ENCODE assay signal across 8 cellular contexts in genomic region chr20:17995967-17996819, GRCh38. TPM values are rescaled to one million over a fixed set of nuclear protein-coding genes. Genes with fewer than 3 reads are reported as not detected.
DNase-seq lines count a peak whose midpoint lies in the region; ATAC-seq and TF ChIP-seq lines count a peak whose summit lies in the region.

No MANE protein-coding gene starts in this region.

- H3K4me1 ChIP-seq in PC-3 (ENCODE audit: insufficient read depth, low read length) (peaks cover 29% of the 10 kb centered on the region), skeletal muscle satellite cell (ENCODE audit: control insufficient read depth, insufficient read depth, low read length) (peaks cover 10% of the 10 kb centered on the region)

- peak; percentile 98 for TF ChIP-seq CTCF in PC-3 (conservative IDR thresholded peaks at IDR 0.05; ENCODE audit: low read depth, low read length)

- H3K27ac ChIP-seq in PC-3 (ENCODE audit: low read length) = no peak overlapping the region

- H3K4me2 ChIP-seq in PC-3 (ENCODE audit: low read length) (0 out of 2 replicates have a peak overlapping the region, but pooled peaks have one; percentile 11), skeletal muscle satellite cell (ENCODE audit: low read length) (peak overlapping the region; percentile 57)

- H3K79me2 ChIP-seq in PC-3 (ENCODE audit: low read length) = no peaks in the 10 kb centered on the region

- H2AFZ ChIP-seq in PC-3 (ENCODE audit: low read length) = peak overlapping the region; percentile 50; the same call in 1 of the 2 replicates

- H3K27me3 ChIP-seq in PC-3 (ENCODE audit: low read length) = no peaks in the 10 kb centered on the region
- H3K27me3 ChIP-seq in skeletal muscle satellite cell (ENCODE audit: control insufficient read depth, insufficient read depth, low read length) = no peaks in the 10 kb centered on the region

- H4K20me1 ChIP-seq in PC-3 (ENCODE audit: low read length) = 0 out of 2 replicates have a peak, but pooled peaks cover 4% of the 10 kb centered on the region

- H3K9me3 ChIP-seq in PC-3 (ENCODE audit: low read length) = no peaks in the 10 kb centered on the region
- no peaks in the 10 kb centered on the region for H3K9me3 ChIP-seq in skeletal muscle satellite cell (replicated peaks; ENCODE audit: low read length)

- BruUV-seq in PC-3 (replicated peaks; lab: Mats Ljungman, UMichigan) = no TSS peak

- H3K36me3 ChIP-seq in PC-3 (ENCODE audit: low read depth, low read length) = no peaks in the 10 kb centered on the region
- H3K36me3 ChIP-seq in skeletal muscle satellite cell (ENCODE audit: insufficient read depth, low read length) = no peaks in the 10 kb centered on the region

- POLR2A ChIA-PET in PC-3 (lab: Charles Lee; ENCODE audit: unreplicated experiment) = no interaction called here

- no peak overlapping the region for H3K4me3 ChIP-seq in PC-3 (ENCODE audit: low read length)
- no peak overlapping the region for H3K4me3 ChIP-seq in skeletal muscle satellite cell (ENCODE audit: low read length)

- no peaks in the 10 kb centered on the region for H3K9me2 ChIP-seq in PC-3 (replicated peaks; ENCODE audit: low read length)

- CTCF ChIA-PET in PC-3 (lab: Charles Lee) = interaction anchor here (0.5 kb wide), 1 partner anchor 13 kb away, joined by 9 read pairs; no protein-coding TSS in a partner anchor

- H3K9ac ChIP-seq in PC-3 (ENCODE audit: low read length) (no peak overlapping the region), skeletal muscle satellite cell (ENCODE audit: low read depth, low read length) (no peak overlapping the region)

- peak; percentile 4 for DNase-seq in activated CD8-positive, alpha-beta memory T cell treated with anti-CD3 and anti-CD28 coated beads, Interleukin-2, amount 50 U/mL, for 24 hours (ENCODE audit: extremely low read depth)
- no peak for DNase-seq in activated CD8-positive, alpha-beta memory T cell treated with anti-CD3 and anti-CD28 coated beads, Interleukin-2, amount 50 U/mL, for 4 hours
- DNase-seq in HUDEP-2 (lab: John Stamatoyannopoulos, UW; ENCODE audit: unreplicated experiment in 76 of 76) (peak in 40 of 76 experiments; percentile 3 to 68 (median 37)), PC-3 (peak; percentile 88), amniotic epithelial cell (ENCODE audit: low read depth) (peak; percentile 56), hepatic stellate cell (ENCODE audit: low spot score) (peak; percentile 59)

- intact Hi-C loops in PC-3 (cut with micrococcal nuclease) = loop anchor here (1.0 to 10.0 kb wide), 6 partner anchors 38 to 491 kb away; partner anchors contain the start of gene BFSP1

- no peaks in the 10 kb centered on the region for H3F3A ChIP-seq in PC-3 (ENCODE audit: low read length, unreplicated experiment)

- ATAC-seq in PC-3 (peak; percentile 29), HG02610 (IDR thresholded peaks at IDR 0.05; ENCODE audit: unreplicated experiment) (no peak)

RNA-seq across cellular contexts. Expression of gene MGME1, which starts 27.4 kb away (rescaled TPM):
- total RNA-seq in PC-3 (2014; rRNA removed) = 15.1 and 18.8 TPM in 2 replicates
- 6.6 and 12.5 TPM in 2 replicates for total RNA-seq in skeletal muscle satellite cell (2012; rRNA removed)

RNA-seq across cellular contexts. Expression of gene SNX5, which starts 27.6 kb away (rescaled TPM):
- total RNA-seq in PC-3 (2014; rRNA removed) = 159 and 189 TPM in 2 replicates
- total RNA-seq in skeletal muscle satellite cell (2012; rRNA removed) = 109 and 122 TPM in 2 replicates
